ENCODE assay signal across 20 cellular contexts in genomic region chr12:46898152-46898931, GRCh38.
A peak's percentile ranks its signal among the peaks of the same experiment; 100 is the strongest.
DNase-seq lines count a peak whose midpoint lies in the region; ATAC-seq, FAIRE-seq and TF ChIP-seq lines count a peak whose summit lies in the region.
"Had no signal": no experiment of that assay in that cellular context is flagged by ENCODE, and none has a peak within 500 bp of the region (broad histone marks: within the 10 kb centered on the region; RNA-seq: fewer than 3 reads in every experiment).

No MANE protein-coding gene starts in this region.

- no peak for ATAC-seq in A549
- ATAC-seq in DND-41 (ENCODE audit: insufficient read depth, low read depth): 0 out of 3 replicates have a peak, but pooled peaks have one; percentile 50
- ATAC-seq in SK-N-SH treated with all-trans-retinoic acid at 6 μM for 48 hours: peak; percentile 74
- no peak for ATAC-seq in CD4-positive, alpha-beta T cell (ENCODE audit: poor library complexity)

- POLR2A ChIA-PET in A549 (lab: Yijun Ruan, JAX): no interaction called here
- POLR2A ChIA-PET in CD4-positive, alpha-beta T cell (lab: Charles Lee): no interaction called here

- no peaks in the 10 kb centered on the region for H3K36me3 Mint-ChIP-seq in CD4-positive, alpha-beta T cell (ENCODE audit: low read depth)
- H3K36me3 Mint-ChIP-seq: CD4-positive, CD25-positive, alpha-beta regulatory T cell had no signal

- H3K4me2 ChIP-seq in A549: no peak overlapping the region
- H3K4me2 ChIP-seq in DND-41 (ENCODE audit: insufficient read depth, low read length): no peak overlapping the region
- H3K4me2 ChIP-seq: BLaER1 had no signal

- peak; percentile 73 for FAIRE-seq in A549 (lab: Jason Lieb, UNC)
- FAIRE-seq: D721Med, GM12891, GM18507 had no signal

- H3K27me3 Mint-ChIP-seq in CD4-positive, alpha-beta T cell: peaks cover 4% of the 10 kb centered on the region

- no peaks in the 10 kb centered on the region for H3K27me3 ChIP-seq in DND-41 (ENCODE audit: insufficient read depth, low read length, poor library complexity)
- no peaks in the 10 kb centered on the region for H3K27me3 ChIP-seq in CD4-positive, alpha-beta T cell (ENCODE audit: control insufficient read depth, insufficient read depth, low read length)
- H3K27me3 ChIP-seq: BLaER1 had no signal

- no peaks in the 10 kb centered on the region for H3K4me1 Mint-ChIP-seq in CD4-positive, alpha-beta T cell (ENCODE audit: low read depth)
- H3K4me1 Mint-ChIP-seq: B cell; CD4-positive, CD25-positive, alpha-beta regulatory T cell had no signal

- H3K9me3 ChIP-seq in A549: no peaks in the 10 kb centered on the region
- no peaks in the 10 kb centered on the region for H3K9me3 ChIP-seq in DND-41 (ENCODE audit: insufficient read depth, low read length, severe bottlenecking)
- no peaks in the 10 kb centered on the region for H3K9me3 ChIP-seq in CD4-positive, alpha-beta T cell (ENCODE audit: control insufficient read depth, low read length)
- H3K9me3 ChIP-seq: BLaER1, HAP-1 had no signal

- H3K4me3 Mint-ChIP-seq in CD4-positive, alpha-beta T cell: no peak overlapping the region
- H3K4me3 Mint-ChIP-seq: B cell; CD4-positive, CD25-positive, alpha-beta regulatory T cell; CD8-positive, alpha-beta memory T cell; HFFc6 had no signal

- no peaks in the 10 kb centered on the region for H4K20me1 ChIP-seq in DND-41 (ENCODE audit: insufficient read depth, low read length)
- H4K20me1 ChIP-seq: BLaER1 had no signal

- TF ChIP-seq CTCF in A549 (IDR thresholded peaks at IDR 0.05) (no peak), DND-41 (IDR thresholded peaks at IDR 0.05; ENCODE audit: borderline replicate concordance, extremely low read depth, low read length, poor library complexity, severe bottlenecking) (no peak)
- TF ChIP-seq CTCF in CD4-positive, alpha-beta T cell (IDR thresholded peaks at IDR 0.05): no peak

- CTCF ChIA-PET in A549 (lab: Yijun Ruan, JAX): no interaction called here
- CTCF ChIA-PET in CD4-positive, alpha-beta T cell (lab: Charles Lee): no interaction called here

- H3K4me3 ChIP-seq in A549: no peak overlapping the region
- H3K4me3 ChIP-seq in DND-41 (ENCODE audit: low read depth in 1 of 2, low read length in 2 of 2): no peak overlapping the region
- H3K4me3 ChIP-seq: BLaER1, HAP-1 had no signal

- H2AFZ ChIP-seq in DND-41 (ENCODE audit: low read depth, low read length): no peak overlapping the region

- TF ChIP-seq EP300 in A549 (IDR thresholded peaks at IDR 0.05): no peak

- H3K4me1 ChIP-seq in A549: no peaks in the 10 kb centered on the region
- peaks cover 12% of the 10 kb centered on the region for H3K4me1 ChIP-seq in DND-41 (ENCODE audit: insufficient read depth, low read length)
- H3K4me1 ChIP-seq: HAP-1 had no signal

- H3K9me3 Mint-ChIP-seq in CD4-positive, alpha-beta T cell: no peaks in the 10 kb centered on the region

- 43% methylated on average over 2 of the region's 2 CpGs for WGBS in A549 (ENCODE audit: missing lambda C conversion rate)

- TF ChIP-seq POLR2A in A549 (IDR thresholded peaks at IDR 0.05; ENCODE audit: low read length) (no peak), erythroblast (IDR thresholded peaks at IDR 0.05; ENCODE audit: low read length) (no peak)

- intact Hi-C loops in CD4-positive, alpha-beta T cell (cut with DNase I, micrococcal nuclease): no loop called here

- no peak overlapping the region for H3K27ac Mint-ChIP-seq in CD4-positive, alpha-beta T cell
- H3K27ac Mint-ChIP-seq: B cell; CD4-positive, CD25-positive, alpha-beta regulatory T cell; CD8-positive, alpha-beta memory T cell; HFFc6 had no signal

- H3K79me2 ChIP-seq in DND-41 (ENCODE audit: insufficient read depth, low read length): no peaks in the 10 kb centered on the region

- DNase-seq in A549 (ENCODE audit: low read depth in 1 of 2, low spot score in 1 of 2) (no peak), DND-41 (no peak), KG1 (lab: John Stamatoyannopoulos, UW) (no peak), erythroblast (lab: John Stamatoyannopoulos, UW) (no peak)
- no peak for DNase-seq in CD4-positive, alpha-beta T cell
- DNase-seq: CD4-positive, CD25-positive, alpha-beta regulatory T cell; CD8-positive, alpha-beta memory T cell; DMS 273 treated with DMSO at 0.1 percent for 48 hours; DMS79; GF-D8; GOT3; HFFc6 had no signal

- H3K36me3 ChIP-seq in DND-41 (ENCODE audit: insufficient read depth, low read length): no peaks in the 10 kb centered on the region
- H3K36me3 ChIP-seq: BLaER1, HAP-1 had no signal

- no peak overlapping the region for H3K9ac ChIP-seq in DND-41 (ENCODE audit: low read depth, low read length)
- H3K9ac ChIP-seq: BLaER1 had no signal

- no peak for TF ChIP-seq RAD21 in A549 (conservative IDR thresholded peaks at IDR 0.05 in 1 of 2, IDR thresholded peaks at IDR 0.05 in 1 of 2)

- H3K27ac ChIP-seq in A549: no peak overlapping the region
- H3K27ac ChIP-seq in DND-41 (ENCODE audit: low read length): no peak overlapping the region
- H3K27ac ChIP-seq in CD4-positive, alpha-beta T cell (ENCODE audit: low read depth, low read length): no peak overlapping the region
- H3K27ac ChIP-seq: BLaER1, C4-2B had no signal

TF ChIP-seq in A549, 52 proteins besides CTCF, POLR2A, EP300 and RAD21 (continues in another document):
- TF ChIP-seq FOSB (CRISPR knock-in tag; IDR thresholded peaks at IDR 0.05): no peak
- TF ChIP-seq MYC (IDR thresholded peaks at IDR 0.05; ENCODE audit: borderline replicate concordance, low read length): no peak
- no peak for TF ChIP-seq POLR2AphosphoS2 (conservative IDR thresholded peaks at IDR 0.05; ENCODE audit: low read length)
- no peak for TF ChIP-seq JUNB (IDR thresholded peaks at IDR 0.05)
- no peak for TF ChIP-seq EHF (CRISPR knock-in tag; IDR thresholded peaks at IDR 0.05)
- TF ChIP-seq PBX3 (IDR thresholded peaks at IDR 0.05): no peak
- no peak for TF ChIP-seq HEYL (CRISPR knock-in tag; IDR thresholded peaks at IDR 0.05)
- TF ChIP-seq PHF8 (IDR thresholded peaks at IDR 0.05; ENCODE audit: borderline replicate concordance, low read depth): no peak
- no peak for TF ChIP-seq GATA3 (IDR thresholded peaks at IDR 0.05; ENCODE audit: borderline replicate concordance)
- TF ChIP-seq BCL3 (IDR thresholded peaks at IDR 0.05): no peak
- no peak for TF ChIP-seq HDAC2 (IDR thresholded peaks at IDR 0.05)
- TF ChIP-seq CHD4 (IDR thresholded peaks at IDR 0.05; ENCODE audit: borderline replicate concordance): no peak
- no peak for TF ChIP-seq CEBPB (IDR thresholded peaks at IDR 0.05)
- TF ChIP-seq BHLHE40 (IDR thresholded peaks at IDR 0.05; ENCODE audit: low read depth, low read length): no peak

TF ChIP-seq in SK-N-SH treated with all-trans-retinoic acid at 6 μM for 48 hours, 23 proteins besides CTCF, POLR2A, EP300 and RAD21:
- TF ChIP-seq ZC3H10 (CRISPR knock-in tag; IDR thresholded peaks at IDR 0.05): peak; percentile 37; the same call in 1 of the 2 replicates
- peak; percentile 86 for TF ChIP-seq TOX (CRISPR knock-in tag; IDR thresholded peaks at IDR 0.05; ENCODE audit: borderline replicate concordance)
- TF ChIP-seq PPARA (CRISPR knock-in tag; IDR thresholded peaks at IDR 0.05; ENCODE audit: borderline replicate concordance): no peak

Comparison
In these comparisons a context has a peak if more than half of its experiments do, and no peak if none do; other contexts are left out.
1. ATAC-seq: peak in DND-41 (single experiment) and SK-N-SH treated with all-trans-retinoic acid at 6 μM for 48 hours (single experiment); none in A549 (0 of 2) and CD4-positive, alpha-beta T cell (single experiment).